2 cellular contexts compared by ENCODE assay signal in genomic region chr22:29028468-29028867, GRCh38.
TF ChIP-seq lines count a peak whose summit lies in the region.

No MANE protein-coding gene starts in this region.

TF ChIP-seq in HCT116, 20 proteins besides CTCF, POLR2A, EP300 and RAD21 (continued from another document):
- TF ChIP-seq ZBTB33 (IDR thresholded peaks at IDR 0.05; ENCODE audit: extremely low read depth, insufficient replicate concordance, low read length) (no peak), YY1 (IDR thresholded peaks at IDR 0.05; ENCODE audit: extremely low read depth, insufficient replicate concordance, low read depth, low read length) (no peak), EGR1 (IDR thresholded peaks at IDR 0.05; ENCODE audit: low read depth) (no peak), CBX3 (IDR thresholded peaks at IDR 0.05; ENCODE audit: low read depth) (no peak), POLR2AphosphoS5 (IDR thresholded peaks at IDR 0.05; ENCODE audit: low read depth, low read length) (no peak), REST (IDR thresholded peaks at IDR 0.05; ENCODE audit: low read depth) (no peak), CEBPB (IDR thresholded peaks at IDR 0.05; ENCODE audit: low read depth) (no peak), ELF1 (IDR thresholded peaks at IDR 0.05; ENCODE audit: borderline replicate concordance, low read depth) (no peak), SRF (IDR thresholded peaks at IDR 0.05; ENCODE audit: low read depth) (no peak), EZH2 (IDR thresholded peaks at IDR 0.05) (no peak), EZH2phosphoT487 (IDR thresholded peaks at IDR 0.05; ENCODE audit: borderline replicate concordance) (no peak), TCF7L2 (IDR thresholded peaks at IDR 0.05; ENCODE audit: borderline replicate concordance, extremely low read depth, insufficient read depth, insufficient read length) (no peak), ZFX (IDR thresholded peaks at IDR 0.05) (no peak), FOSL1 (IDR thresholded peaks at IDR 0.05; ENCODE audit: low read depth) (no peak), ZNF274 (IDR thresholded peaks at IDR 0.05; ENCODE audit: low read depth, low read length) (no peak)

TF ChIP-seq in liver, 16 proteins besides CTCF, POLR2A, EP300 and RAD21 (continued from another document):
- TF ChIP-seq REST (IDR thresholded peaks at IDR 0.05), result no peak
- no peak for TF ChIP-seq GABPA (IDR thresholded peaks at IDR 0.05 in 1 of 2, conservative IDR thresholded peaks at IDR 0.05 in 1 of 2)
- TF ChIP-seq RXRA (IDR thresholded peaks at IDR 0.05), result no peak
- no peak for TF ChIP-seq FOXA1 (IDR thresholded peaks at IDR 0.05)
- no peak for TF ChIP-seq JUND (IDR thresholded peaks at IDR 0.05)
- no peak for TF ChIP-seq FOXA2 (IDR thresholded peaks at IDR 0.05)
- TF ChIP-seq EGR1 (IDR thresholded peaks at IDR 0.05; ENCODE audit: low read depth in 2 of 2), result no peak
- no peak for TF ChIP-seq TAF1 (conservative IDR thresholded peaks at IDR 0.05)
- no peak for TF ChIP-seq ZBTB33 (IDR thresholded peaks at IDR 0.05)
- TF ChIP-seq MAX (IDR thresholded peaks at IDR 0.05), result no peak
- TF ChIP-seq HNF4A (conservative IDR thresholded peaks at IDR 0.05), result no peak
- TF ChIP-seq NR2F2 (IDR thresholded peaks at IDR 0.05), result no peak
- no peak for TF ChIP-seq SP1 (IDR thresholded peaks at IDR 0.05)
- TF ChIP-seq YY1 (IDR thresholded peaks at IDR 0.05), result no peak
- no peak for TF ChIP-seq ATF3 (IDR thresholded peaks at IDR 0.05)
